17 cellular contexts compared by ENCODE assay signal in the genomic region with DNA sequence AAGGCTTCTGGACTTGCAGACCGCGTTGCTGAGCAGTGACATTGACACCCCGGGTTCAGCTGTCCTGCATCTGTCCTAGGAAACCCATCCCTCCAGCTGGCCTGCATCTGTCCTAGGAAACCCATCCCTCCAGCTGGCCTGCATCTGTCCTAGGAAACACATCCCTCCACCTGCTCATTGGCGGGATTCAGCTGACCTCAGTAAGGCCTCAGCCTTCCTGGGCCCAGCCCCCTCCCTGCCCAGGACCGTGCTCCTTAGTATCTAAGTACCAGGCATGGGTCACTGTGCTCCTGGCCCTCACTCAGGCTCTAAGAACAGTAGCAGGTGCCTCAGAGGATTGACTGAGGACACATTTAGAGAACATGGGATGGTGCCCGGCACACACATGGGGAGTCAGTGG. TPM values are rescaled to one million over a fixed set of nuclear protein-coding genes. Genes with fewer than 3 reads are reported as not detected.
DNase-seq lines count a peak whose midpoint lies in the region; ATAC-seq, FAIRE-seq and TF ChIP-seq lines count a peak whose summit lies in the region.
"Had no signal": no experiment of that assay in that cellular context is flagged by ENCODE, and none has a peak within 500 bp of the region (broad histone marks: within the 10 kb centered on the region; RNA-seq: fewer than 3 reads in every experiment).

No MANE protein-coding gene starts in this region.

- FAIRE-seq in D721Med (lab: Jason Lieb, UNC): no peak
- FAIRE-seq: GM18507, H54 had no signal

- WGBS in transverse colon (ENCODE audit: low coverage in 1 of 2), 2 donors: 81% methylated on average over 6 of the region's 6 CpGs; no CpG with 5 or more reads in 1 of the 2 donors

- H3K27ac ChIP-seq in left lung (peak overlapping the region; percentile 78 to 93), transverse colon (peak overlapping the region; percentile 58 to 82 (median 77))
- H3K27ac ChIP-seq: KMS-11 had no signal

- no peak for TF ChIP-seq EP300 in transverse colon (IDR thresholded peaks at IDR 0.05; ENCODE audit: low read depth)

- H3K4me3 ChIP-seq in choroid plexus epithelial cell (ENCODE audit: low read depth, low read length): peak overlapping the region; percentile 86
- peak overlapping the region; percentile 37 to 45 for H3K4me3 ChIP-seq in left lung
- peak overlapping the region in 2 of 4 donors; percentile 44 to 54 for H3K4me3 ChIP-seq in transverse colon

- intact Hi-C loops in left lung (cut with DNase I): no loop called here
- intact Hi-C loops in transverse colon (cut with DNase I; ENCODE audit: low total_unique reads): no loop called here

- in situ Hi-C loops in transverse colon (cut with MboI; ENCODE audit: low pct_ligation_motif_present in 1 of 4, low pct_unique_long_range_greater_than_20kb in 1 of 4, low sequenced_read_pairs in 3 of 4): no loop called here

- H3K9me3 ChIP-seq in left lung (peaks cover 0 to 13% of the 10 kb centered on the region in 2 donors), transverse colon (peaks cover 5 to 12% of the 10 kb centered on the region in 2 donors)

- peaks cover 13 to 61% of the 10 kb centered on the region in 2 donors for H3K27me3 ChIP-seq in left lung
- H3K27me3 ChIP-seq in transverse colon: peaks cover 30% of the 10 kb centered on the region

- H3K4me1 ChIP-seq in left lung (peaks cover under 1 to 7% of the 10 kb centered on the region in 2 donors), transverse colon (peaks cover 8 to 35% (median 29%) of the 10 kb centered on the region in 4 donors)
- H3K4me1 ChIP-seq: Caco-2 had no signal

- DNase-seq in HT-29 (ENCODE audit: low spot score): peak; percentile 17
- no peak for DNase-seq in choroid plexus epithelial cell (ENCODE audit: low read depth)
- no peak for DNase-seq in left lung
- DNase-seq in transverse colon: no peak
- DNase-seq in D721Med (ENCODE audit: insufficient read length, low spot score): no peak
- no peak for DNase-seq in NCI-H2029 treated with DMSO at 0.1 percent for 48 hours (lab: John Stamatoyannopoulos, UW)
- DNase-seq: activated CD8-positive, alpha-beta T cell treated with anti-CD3 and anti-CD28 coated beads, Interleukin-2, amount 10 ng/mL, durations not matched to agents 7 days and 5 days; activated effector memory CD4-positive, alpha-beta T cell treated with anti-CD3 and anti-CD28 coated beads, Interleukin-2, amount 50 U/mL, for 16 hours; Caco-2; foreskin melanocyte; NCI-H1694; NCI-H524; stimulated activated CD4-positive, alpha-beta T cell treated with anti-CD3 and anti-CD28 coated beads, Interleukin-2, amount 100 ng/mL, for 24 hours had no signal

- no peaks in the 10 kb centered on the region for H3K36me3 ChIP-seq in left lung
- no peaks in the 10 kb centered on the region for H3K36me3 ChIP-seq in transverse colon

- no peak for TF ChIP-seq POLR2A in transverse colon (IDR thresholded peaks at IDR 0.05)

- ATAC-seq in left lung (peak; percentile 41), HG03175 (IDR thresholded peaks at IDR 0.05; ENCODE audit: unreplicated experiment) (no peak)
- ATAC-seq: activated CD8-positive, alpha-beta T cell treated with anti-CD3 and anti-CD28 coated beads, Interleukin-2, amount 10 ng/mL, durations not matched to agents 7 days and 5 days had no signal

- no peak for TF ChIP-seq CTCF in choroid plexus epithelial cell (conservative IDR thresholded peaks at IDR 0.05; ENCODE audit: low read depth, low read length)
- no peak for TF ChIP-seq CTCF in left lung (IDR thresholded peaks at IDR 0.05)
- no peak for TF ChIP-seq CTCF in transverse colon (IDR thresholded peaks at IDR 0.05)
- no peak for TF ChIP-seq CTCF in D721Med (IDR thresholded peaks at IDR 0.05; ENCODE audit: insufficient read depth, missing control alignments)

RNA-seq across cellular contexts. Expression of a gene that starts 1.2 kb away (rescaled TPM):
- total RNA-seq in HT-29 (2014; rRNA removed; shearing (Covaris generic)): 66.1 and 67.8 TPM in 2 replicates
- total RNA-seq in left lung: 100 to 1,000 TPM; 244 to 296 TPM
- total RNA-seq in transverse colon: 100 to 1,000 TPM in 2 of 4 donors, 10 to 100 TPM in 2; 59.7 to 889 (median 182) TPM
- total RNA-seq: activated CD8-positive, alpha-beta T cell treated with anti-CD3 and anti-CD28 coated beads, Interleukin-2, amount 10 ng/mL, durations not matched to agents 7 days and 5 days; Caco-2 had no signal
